In the genomic region with DNA sequence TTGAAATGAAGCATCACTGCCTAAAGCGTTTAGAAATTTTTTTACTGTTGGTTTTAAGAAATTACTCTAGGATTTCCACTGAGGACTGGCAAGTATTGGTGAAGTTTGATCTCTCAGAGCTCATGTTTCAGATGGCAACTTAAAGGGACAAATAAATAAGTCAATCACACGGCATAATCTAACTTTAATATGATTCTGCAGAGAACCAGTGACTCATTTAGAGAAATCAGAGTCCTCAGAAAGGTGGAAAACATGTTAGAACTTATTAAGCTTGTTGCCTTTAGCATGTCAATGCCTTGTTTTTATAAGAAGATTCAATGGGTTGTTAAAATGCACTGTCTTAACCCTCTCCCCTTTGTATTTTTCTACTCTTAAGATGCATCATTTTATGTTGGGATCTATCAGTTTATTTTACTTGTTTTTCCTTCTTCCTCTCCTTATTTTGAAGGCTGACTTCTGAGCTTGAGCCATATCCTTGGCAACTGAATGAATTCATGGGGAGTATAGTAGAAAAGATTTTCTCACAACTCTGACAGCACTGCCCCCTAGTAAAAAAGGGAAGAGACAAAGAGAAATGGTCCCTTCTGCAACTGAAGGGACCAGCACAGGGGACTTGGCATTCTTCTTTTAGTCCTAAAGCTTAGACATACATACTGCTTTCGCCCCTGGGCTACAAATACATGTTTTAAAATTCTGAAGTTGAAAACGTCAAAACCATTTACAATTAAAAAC, we compare ENCODE assay signal across 10 cellular contexts.
DNase-seq lines count a peak whose midpoint lies in the region; ATAC-seq, FAIRE-seq and TF ChIP-seq lines count a peak whose summit lies in the region.
"Had no signal": no experiment of that assay in that cellular context is flagged by ENCODE, and none has a peak within 500 bp of the region (broad histone marks: within the 10 kb centered on the region; RNA-seq: fewer than 3 reads in every experiment).

No MANE protein-coding gene starts in this region.

- no peaks in the 10 kb centered on the region for H4K20me1 ChIP-seq in SU-DHL-6 (ENCODE audit: low read depth, low read length)
- H4K20me1 ChIP-seq: BLaER1 had no signal

- WGBS in stomach, 5 donors = 52 to 86% (median 73%) methylated on average over 4 of the region's 4 CpGs

- H3K27me3 ChIP-seq in SU-DHL-6 (ENCODE audit: low read length) = no peaks in the 10 kb centered on the region
- no peaks in the 10 kb centered on the region for H3K27me3 ChIP-seq in stomach
- H3K27me3 ChIP-seq: BLaER1, pancreas had no signal

- no peaks in the 10 kb centered on the region for H3K9me3 ChIP-seq in SU-DHL-6 (ENCODE audit: insufficient read depth, low read length)
- no peaks in the 10 kb centered on the region for H3K9me3 ChIP-seq in stomach
- H3K9me3 ChIP-seq: BLaER1, pancreas had no signal

- peaks cover 3 to 78% (median 38%) of the 10 kb centered on the region in 4 donors for H3K4me1 ChIP-seq in stomach
- H3K4me1 ChIP-seq: BLaER1 had no signal

- H3K4me1 Mint-ChIP-seq in activated T-cell treated with anti-CD3 and anti-CD28 coated beads, Interleukin-2, amount 50 U/mL, for 72 hours (ENCODE audit: low read depth) = peaks cover 9% of the 10 kb centered on the region

- no peak for TF ChIP-seq POLR2A in stomach (IDR thresholded peaks at IDR 0.05)

- H3K9ac ChIP-seq in SU-DHL-6 (ENCODE audit: low read length) = no peak overlapping the region
- H3K9ac ChIP-seq: BLaER1 had no signal

- no peaks in the 10 kb centered on the region for H3K9me2 ChIP-seq in SU-DHL-6 (replicated peaks; ENCODE audit: insufficient read depth, low read length)

- peak overlapping the region; percentile 11 for H3K4me2 ChIP-seq in SU-DHL-6 (ENCODE audit: low read depth, low read length, poor library complexity, severe bottlenecking)
- H3K4me2 ChIP-seq: BLaER1 had no signal

- TF ChIP-seq CTCF in SU-DHL-6 (IDR thresholded peaks at IDR 0.05; ENCODE audit: insufficient read depth, low read length, poor library complexity, severe bottlenecking) = no peak
- no peak for TF ChIP-seq CTCF in stomach (IDR thresholded peaks at IDR 0.05)

- H3K36me3 ChIP-seq in SU-DHL-6 (ENCODE audit: low read length) (no peaks in the 10 kb centered on the region), stomach (no peaks in the 10 kb centered on the region)
- H3K36me3 ChIP-seq: BLaER1, pancreas had no signal

- peak overlapping the region; percentile 99 for H3K27ac Mint-ChIP-seq in activated T-cell treated with anti-CD3 and anti-CD28 coated beads, Interleukin-2, amount 50 U/mL, for 72 hours

- no peak for TF ChIP-seq EP300 in stomach (IDR thresholded peaks at IDR 0.05)

- no peaks in the 10 kb centered on the region for H3K79me2 ChIP-seq in SU-DHL-6 (ENCODE audit: insufficient read depth, low read length)

- no peak for DNase-seq in activated T-cell treated with anti-CD3 and anti-CD28 coated beads, Interleukin-2, amount 50 U/mL, for 72 hours
- DNase-seq in activated T-cell treated with anti-CD3 and anti-CD28 coated beads, Interleukin-2, amount 50 U/mL, for 1 hour = no peak
- peak; percentile 30 for DNase-seq in fibroblast of peridontal ligament (ENCODE audit: extremely low read depth)
- DNase-seq in stomach = no peak
- DNase-seq in NCI-H2107 (lab: John Stamatoyannopoulos, UW) = no peak
- no peak for DNase-seq in urothelium cell line (ENCODE audit: low spot score)
- no peak for DNase-seq in DMS153 treated with DMSO at 0.1 percent for 48 hours (lab: John Stamatoyannopoulos, UW; ENCODE audit: unreplicated experiment)
- DNase-seq: pancreas had no signal

- H3K27ac ChIP-seq in SU-DHL-6 (ENCODE audit: low read depth, low read length) = no peak overlapping the region
- H3K27ac ChIP-seq in stomach = peak overlapping the region in 3 of 5 donors; percentile 28 to 74 (median 60)
- H3K27ac ChIP-seq: BLaER1 had no signal

- peak in 1 of 2 donors; percentile 36 for ATAC-seq in activated T-cell treated with anti-CD3 and anti-CD28 coated beads, Interleukin-2, amount 50 U/mL, for 72 hours (replicated peaks in 1 of 2)

- no peak for FAIRE-seq in urothelium cell line (lab: Jason Lieb, UNC)

- intact Hi-C loops in stomach (cut with DNase I; ENCODE audit: low total_unique reads) = no loop called here

- no peaks in the 10 kb centered on the region for H3F3A ChIP-seq in SU-DHL-6 (ENCODE audit: insufficient read depth)

- no peaks in the 10 kb centered on the region for H3K9me3 Mint-ChIP-seq in activated T-cell treated with anti-CD3 and anti-CD28 coated beads, Interleukin-2, amount 50 U/mL, for 72 hours

- H3K27me3 Mint-ChIP-seq in activated T-cell treated with anti-CD3 and anti-CD28 coated beads, Interleukin-2, amount 50 U/mL, for 72 hours (ENCODE audit: low read depth) = no peaks in the 10 kb centered on the region

- no peak overlapping the region for H2AFZ ChIP-seq in SU-DHL-6 (ENCODE audit: low read depth, low read length, severe bottlenecking)

- peak overlapping the region in 1 of 2 donors; percentile 45 for H3K4me3 Mint-ChIP-seq in activated T-cell treated with anti-CD3 and anti-CD28 coated beads, Interleukin-2, amount 50 U/mL, for 72 hours

- H3K4me3 ChIP-seq in SU-DHL-6 (ENCODE audit: insufficient read depth, low read length, poor library complexity, severe bottlenecking) (no peak overlapping the region), stomach (no peak overlapping the region)
- H3K4me3 ChIP-seq: BLaER1, pancreas had no signal

- H3K36me3 Mint-ChIP-seq in activated T-cell treated with anti-CD3 and anti-CD28 coated beads, Interleukin-2, amount 50 U/mL, for 72 hours (ENCODE audit: insufficient read depth in 2 of 2) = no peaks in the 10 kb centered on the region
